In the genomic region with DNA sequence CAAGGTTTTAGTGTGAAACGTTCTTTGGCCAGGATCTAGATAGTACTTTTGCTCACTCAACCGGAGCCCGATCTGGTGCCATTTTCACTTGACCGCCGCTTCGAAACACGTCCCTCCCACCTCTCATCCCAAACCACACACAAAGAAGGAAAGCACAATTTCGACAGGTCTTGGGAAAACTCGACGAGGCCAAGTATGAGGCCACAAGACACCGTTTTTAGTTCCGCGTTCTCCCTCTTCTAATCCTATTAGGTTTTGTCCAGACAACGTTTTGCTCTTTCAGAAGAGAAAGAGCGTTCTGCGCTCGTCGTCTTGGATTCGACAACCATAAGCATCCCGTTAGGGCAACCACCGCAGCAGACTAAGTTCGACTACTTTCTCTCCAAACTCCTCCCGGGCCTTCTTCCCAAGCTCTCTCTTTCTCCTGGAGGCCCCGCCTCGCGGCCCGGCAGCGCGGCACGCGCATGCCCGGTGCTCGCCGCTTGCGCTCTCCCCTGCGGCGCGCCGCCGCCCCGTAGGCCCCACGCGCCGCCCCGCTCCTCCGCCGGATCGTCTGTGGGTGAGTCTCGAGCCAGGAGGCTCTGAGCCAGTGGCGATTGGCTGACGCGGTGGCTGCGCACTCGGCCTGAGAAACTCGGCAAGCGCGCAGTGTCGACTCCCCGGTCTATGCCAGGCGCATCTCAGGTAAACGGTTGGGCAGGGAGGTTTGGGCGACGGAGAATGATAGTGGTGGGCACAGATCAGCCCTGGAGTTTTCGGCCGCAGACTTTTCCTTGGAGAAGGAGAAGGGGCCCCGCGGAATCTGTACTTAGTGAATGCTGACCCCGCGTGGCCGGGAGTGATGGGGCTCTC, we compare ENCODE assay signal across 8 cellular contexts. TPM values are rescaled to one million over a fixed set of nuclear protein-coding genes. Genes with fewer than 3 reads are reported as not detected.
DNase-seq lines count a peak whose midpoint lies in the region; ATAC-seq and TF ChIP-seq lines count a peak whose summit lies in the region.

A gene with protein sequence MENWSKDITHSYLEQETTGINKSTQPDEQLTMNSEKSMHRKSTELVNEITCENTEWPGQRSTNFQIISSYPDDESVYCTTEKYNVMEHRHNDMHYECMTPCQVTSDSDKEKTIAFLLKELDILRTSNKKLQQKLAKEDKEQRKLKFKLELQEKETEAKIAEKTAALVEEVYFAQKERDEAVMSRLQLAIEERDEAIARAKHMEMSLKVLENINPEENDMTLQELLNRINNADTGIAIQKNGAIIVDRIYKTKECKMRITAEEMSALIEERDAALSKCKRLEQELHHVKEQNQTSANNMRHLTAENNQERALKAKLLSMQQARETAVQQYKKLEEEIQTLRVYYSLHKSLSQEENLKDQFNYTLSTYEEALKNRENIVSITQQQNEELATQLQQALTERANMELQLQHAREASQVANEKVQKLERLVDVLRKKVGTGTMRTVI (plus strand): TSS at position 517 of the 852 bp plus-strand sequence. CDS start 49,952 bp downstream, outside the sequence.

- ATAC-seq in CD8-positive, alpha-beta T cell = no peak
- ATAC-seq in GM19351 (IDR thresholded peaks at IDR 0.05; ENCODE audit: unreplicated experiment) (no peak), GM21723 (IDR thresholded peaks at IDR 0.05; ENCODE audit: unreplicated experiment) (no peak)

- H3K4me1 Mint-ChIP-seq in CD8-positive, alpha-beta T cell (ENCODE audit: low read depth) = peaks cover 14% of the 10 kb centered on the region

- no peaks in the 10 kb centered on the region for H3K9me3 Mint-ChIP-seq in CD8-positive, alpha-beta T cell

- H3K4me1 ChIP-seq in CD8-positive, alpha-beta T cell (ENCODE audit: insufficient read depth, low read length) = no peaks in the 10 kb centered on the region
- H3K4me1 ChIP-seq in SJCRH30 = no peaks in the 10 kb centered on the region

- no peaks in the 10 kb centered on the region for H3K27me3 ChIP-seq in CD8-positive, alpha-beta T cell (ENCODE audit: insufficient read depth, low read length)
- no peaks in the 10 kb centered on the region for H3K27me3 ChIP-seq in SJCRH30

- H3K4me3 ChIP-seq in CD8-positive, alpha-beta T cell (ENCODE audit: low read depth, low read length) = no peak within 1 kb of the TSS
- H3K4me3 ChIP-seq in SJCRH30 = peak within 1 kb of the TSS; percentile 66
- H3K4me3 ChIP-seq in choroid plexus epithelial cell (ENCODE audit: low read depth, low read length) = peak within 1 kb of the TSS; percentile 86
- peak within 1 kb of the TSS; percentile 77 for H3K4me3 ChIP-seq in skeletal muscle cell (ENCODE audit: low read depth, low read length)

- no peaks in the 10 kb centered on the region for H3K36me3 Mint-ChIP-seq in CD8-positive, alpha-beta T cell

- TF ChIP-seq CTCF in CD8-positive, alpha-beta T cell (IDR thresholded peaks at IDR 0.05) = no peak
- peak; percentile 48 for TF ChIP-seq CTCF in choroid plexus epithelial cell (conservative IDR thresholded peaks at IDR 0.05; ENCODE audit: low read depth, low read length)

- DNase-seq in CD8-positive, alpha-beta T cell = no peak
- DNase-seq in HuH-7.5 (ENCODE audit: low spot score) (peak; percentile 56), SJCRH30 (peak; percentile 68 to 79), choroid plexus epithelial cell (ENCODE audit: low read depth) (peak; percentile 92), inferior parietal cortex (ENCODE audit: extremely low spot score) (peak; percentile 75), skeletal muscle cell (ENCODE audit: low read depth) (peak; percentile 66)

- H3K27me3 Mint-ChIP-seq in CD8-positive, alpha-beta T cell (ENCODE audit: low read depth) = peaks cover 11% of the 10 kb centered on the region

- H3K4me3 Mint-ChIP-seq in CD8-positive, alpha-beta T cell = peak within 1 kb of the TSS; percentile 59

- POLR2A ChIA-PET in CD8-positive, alpha-beta T cell (lab: Charles Lee) = no interaction called here

- no peak within 1 kb of the TSS for H3K27ac ChIP-seq in CD8-positive, alpha-beta T cell (ENCODE audit: low read depth, low read length)
- peak within 1 kb of the TSS; percentile 71 for H3K27ac ChIP-seq in SJCRH30

- CTCF ChIA-PET in CD8-positive, alpha-beta T cell (lab: Charles Lee) = no interaction called here

- H3K9me3 ChIP-seq in CD8-positive, alpha-beta T cell (ENCODE audit: low read length) = no peaks in the 10 kb centered on the region
- H3K9me3 ChIP-seq in SJCRH30 (replicated peaks) = no peaks in the 10 kb centered on the region

- no peak within 1 kb of the TSS for H3K27ac Mint-ChIP-seq in CD8-positive, alpha-beta T cell

- no peaks in the 10 kb centered on the region for H3K36me3 ChIP-seq in CD8-positive, alpha-beta T cell (ENCODE audit: insufficient read depth, low read length)
- H3K36me3 ChIP-seq in SJCRH30 = no peaks in the 10 kb centered on the region

- intact Hi-C loops in CD8-positive, alpha-beta T cell (cut with DNase I, micrococcal nuclease) = no loop called here

RNA-seq across cellular contexts. Expression of the gene that starts here (rescaled TPM):
- not detected for total RNA-seq in CD8-positive, alpha-beta T cell
- 10.6 and 11.1 TPM in 2 replicates for total RNA-seq in SJCRH30 (2014; rRNA removed; shearing (Covaris generic))

Comparison
In these comparisons a context has a peak if more than half of its experiments do, and no peak if none do; other contexts are left out.
1. RNA of the gene that starts here (total RNA-seq): 10.6 to 11.1 TPM in SJCRH30; not detected in CD8-positive, alpha-beta T cell; every median in the first group is over 10 times any median in the second.
2. DNase-seq: peak in HuH-7.5 (single experiment), SJCRH30 (2 of 2), choroid plexus epithelial cell (single experiment), inferior parietal cortex (single experiment) and skeletal muscle cell (single experiment); none in CD8-positive, alpha-beta T cell (0 of 7).